8 cellular contexts compared by ENCODE assay signal in genomic region chr15:45522179-45522930, GRCh38. TPM values are rescaled to one million over a fixed set of nuclear protein-coding genes. Genes with fewer than 3 reads are reported as not detected.
DNase-seq lines count a peak whose midpoint lies in the region; ATAC-seq and TF ChIP-seq lines count a peak whose summit lies in the region.

SLC30A4 (minus strand) TSS chr15:45522755; CDS start chr15:45522354, 401 bp downstream.

- H3K9ac ChIP-seq in DND-41 (ENCODE audit: low read depth, low read length) = peak within 1 kb of the TSS; percentile 50

- peak; percentile 45 for TF ChIP-seq CTCF in DND-41 (IDR thresholded peaks at IDR 0.05; ENCODE audit: borderline replicate concordance, extremely low read depth, low read length, poor library complexity, severe bottlenecking)
- TF ChIP-seq CTCF in WERI-Rb-1 (IDR thresholded peaks at IDR 0.05; ENCODE audit: low read depth, low read length) = peak; percentile 48

- no peak within 1 kb of the TSS for H3K27ac ChIP-seq in DND-41 (ENCODE audit: low read length)
- peak within 1 kb of the TSS; percentile 66 for H3K27ac ChIP-seq in WERI-Rb-1

- H3K4me2 ChIP-seq in DND-41 (ENCODE audit: insufficient read depth, low read length) = peak within 1 kb of the TSS; percentile 87

- H3K36me3 ChIP-seq in DND-41 (ENCODE audit: insufficient read depth, low read length) (no peaks in the 10 kb centered on the region), WERI-Rb-1 (peaks cover 4% of the 10 kb centered on the region; the same call in 1 of the 2 replicates)

- no peaks in the 10 kb centered on the region for H3K9me3 ChIP-seq in DND-41 (ENCODE audit: insufficient read depth, low read length, severe bottlenecking)
- H3K9me3 ChIP-seq in WERI-Rb-1 (ENCODE audit: severe bottlenecking) = no peaks in the 10 kb centered on the region

- H3K4me3 Mint-ChIP-seq in immature natural killer cell = peak within 1 kb of the TSS; percentile 92 to 97 (median 94)

- DNase-seq in DND-41 (peak; percentile 35), HuH-7.5 (ENCODE audit: low spot score) (peak; percentile 32), WERI-Rb-1 (peak; percentile 65), T47D (ENCODE audit: low read depth in 1 of 2, low spot score in 1 of 2) (peak; percentile 87 to 89), immature natural killer cell (peak; percentile 84 to 85 (median 84)), smooth muscle cell of the brain vasculature (ENCODE audit: low read depth, low spot score) (peak; percentile 13), NCI-H446 treated with DMSO at 0.1 percent for 48 hours (lab: John Stamatoyannopoulos, UW) (no peak)

- in situ Hi-C loops in T47D (cut with HindIII; ENCODE audit: low pct_unique_long_range_greater_than_20kb, low sequenced_read_pairs) = no loop called here

- H3K4me1 Mint-ChIP-seq in immature natural killer cell = peaks cover 27 to 48% of the 10 kb centered on the region in 2 donors

- peaks cover 37% of the 10 kb centered on the region for H3K27me3 ChIP-seq in DND-41 (ENCODE audit: insufficient read depth, low read length, poor library complexity)
- no peaks in the 10 kb centered on the region for H3K27me3 ChIP-seq in WERI-Rb-1 (ENCODE audit: insufficient read depth, low read depth, severe bottlenecking)

- H3K4me1 ChIP-seq in DND-41 (ENCODE audit: insufficient read depth, low read length) = peaks cover 15% of the 10 kb centered on the region

- peak; percentile 82 for ATAC-seq in DND-41 (ENCODE audit: insufficient read depth, low read depth)
- peak; percentile 72 for ATAC-seq in GM21515 (IDR thresholded peaks at IDR 0.05; ENCODE audit: unreplicated experiment)

- H3K9me3 Mint-ChIP-seq in immature natural killer cell = no peaks in the 10 kb centered on the region

- no peaks in the 10 kb centered on the region for H4K20me1 ChIP-seq in DND-41 (ENCODE audit: insufficient read depth, low read length)

- H3K27ac Mint-ChIP-seq in immature natural killer cell = peak within 1 kb of the TSS; percentile 86 to 94 (median 90)

- H3K79me2 ChIP-seq in DND-41 (ENCODE audit: insufficient read depth, low read length) = no peaks in the 10 kb centered on the region

- H3K36me3 Mint-ChIP-seq in immature natural killer cell = peaks cover 5 to 14% (median 5%) of the 10 kb centered on the region in 3 donors

- H3K4me3 ChIP-seq in DND-41 (ENCODE audit: low read depth in 1 of 2, low read length in 2 of 2) = peak within 1 kb of the TSS; percentile 24 to 57; a peak in 3 of 4 replicates
- peak within 1 kb of the TSS; percentile 91 for H3K4me3 ChIP-seq in WERI-Rb-1 (ENCODE audit: low read depth, low read length)

- H3K27me3 Mint-ChIP-seq in immature natural killer cell (ENCODE audit: low read depth in 3 of 3) = peaks cover 0 to 9% (median 5%) of the 10 kb centered on the region in 3 donors

- peak within 1 kb of the TSS; percentile 70 for H2AFZ ChIP-seq in DND-41 (ENCODE audit: low read depth, low read length)

RNA-seq across cellular contexts. Expression of gene SLC30A4, which starts in this region (rescaled TPM):
- polyA plus RNA-seq in immature natural killer cell = 1 to 10 TPM; 2.9 to 6.4 (median 4.0) TPM
